In genomic region chr2:149448315-149448714, GRCh38 we compare ENCODE assay signal across 23 cellular contexts.
"Had no signal": no experiment of that assay in that cellular context is flagged by ENCODE, and none has a peak within 500 bp of the region (broad histone marks: within the 10 kb centered on the region; RNA-seq: fewer than 3 reads in every experiment).

No MANE protein-coding gene starts in this region.

- H3K4me3 ChIP-seq: gastrocnemius medialis, heart left ventricle, hepatocyte, left lung, mucosa of descending colon, prostate gland, right atrium auricular region, stomach, thyroid gland had no signal

- H3K27ac ChIP-seq: gastrocnemius medialis, heart left ventricle, hepatocyte, left lung, prostate gland, right atrium auricular region, stomach, thyroid gland had no signal

- H2AFZ ChIP-seq: hepatocyte had no signal

- DNase-seq: cortex of kidney; effector memory CD8-positive, alpha-beta T cell; gastrocnemius medialis; heart left ventricle; kidney; left lung; mesenchymal stem cell; mucosa of descending colon; naive B cell; nucleus accumbens; stimulated activated CD4-positive, alpha-beta T cell treated with anti-CD3 and anti-CD28 coated beads, Interleukin-2, amount 100 ng/mL, for 24 hours; stimulated activated CD4-positive, alpha-beta T cell treated with anti-CD3 and anti-CD28 coated beads, Interleukin-4, amount 100 ng/mL, for 24 hours; stimulated activated naive CD4-positive, alpha-beta T cell treated with Interleukin-2 at 50 U/mL for 16 hours; stomach; thyroid gland had no signal

- H3K9me3 ChIP-seq: gastrocnemius medialis, heart left ventricle, left lung, mucosa of descending colon, prostate gland, right atrium auricular region, stomach, thyroid gland had no signal

- H3K36me3 Mint-ChIP-seq: naive B cell; stimulated activated effector memory CD8-positive, alpha-beta T cell treated with anti-CD3 and anti-CD28 coated beads, Interleukin-12 subunit alpha, Interleukin-12 subunit beta, amount 100 ng/mL, for 72 hours had no signal

- H3K27ac Mint-ChIP-seq: effector memory CD8-positive, alpha-beta T cell; mesothelial cell of epicardium; naive B cell; nephron; stimulated activated effector memory CD8-positive, alpha-beta T cell treated with anti-CD3 and anti-CD28 coated beads, Interleukin-12 subunit alpha, Interleukin-12 subunit beta, amount 100 ng/mL, for 72 hours; type B pancreatic cell had no signal

- H3K36me3 ChIP-seq: gastrocnemius medialis, heart left ventricle, left lung, prostate gland, right atrium auricular region, stomach, thyroid gland had no signal

- H3K27me3 ChIP-seq: gastrocnemius medialis, heart left ventricle, hepatocyte, right atrium auricular region, stomach, thyroid gland had no signal

- H3K4me1 Mint-ChIP-seq: naive B cell; nephron; stimulated activated effector memory CD8-positive, alpha-beta T cell treated with anti-CD3 and anti-CD28 coated beads, Interleukin-12 subunit alpha, Interleukin-12 subunit beta, amount 100 ng/mL, for 72 hours had no signal

- H3K4me2 ChIP-seq: hepatocyte had no signal

- H3K4me3 Mint-ChIP-seq: effector memory CD8-positive, alpha-beta T cell; mesothelial cell of epicardium; naive B cell; nephron; stimulated activated effector memory CD8-positive, alpha-beta T cell treated with anti-CD3 and anti-CD28 coated beads, Interleukin-12 subunit alpha, Interleukin-12 subunit beta, amount 100 ng/mL, for 72 hours; type B pancreatic cell had no signal

- H3K4me1 ChIP-seq: gastrocnemius medialis, heart left ventricle, left lung, prostate gland, right atrium auricular region, stomach, thyroid gland had no signal

- ATAC-seq: effector memory CD8-positive, alpha-beta T cell; gastrocnemius medialis; heart left ventricle; left lung; mucosa of descending colon; sciatic nerve; stimulated activated effector memory CD8-positive, alpha-beta T cell treated with anti-CD3 and anti-CD28 coated beads, Interleukin-12 subunit alpha, Interleukin-12 subunit beta, amount 100 ng/mL, for 72 hours had no signal

- H3K27me3 Mint-ChIP-seq: type B pancreatic cell had no signal

- H3K9me3 Mint-ChIP-seq: effector memory CD8-positive, alpha-beta T cell; mesothelial cell of epicardium; nephron; stimulated activated effector memory CD8-positive, alpha-beta T cell treated with anti-CD3 and anti-CD28 coated beads, Interleukin-12 subunit alpha, Interleukin-12 subunit beta, amount 100 ng/mL, for 72 hours had no signal

- H3K79me2 ChIP-seq: hepatocyte had no signal
